Comparison of ENCODE assay signal across 18 cellular contexts in the genomic region with DNA sequence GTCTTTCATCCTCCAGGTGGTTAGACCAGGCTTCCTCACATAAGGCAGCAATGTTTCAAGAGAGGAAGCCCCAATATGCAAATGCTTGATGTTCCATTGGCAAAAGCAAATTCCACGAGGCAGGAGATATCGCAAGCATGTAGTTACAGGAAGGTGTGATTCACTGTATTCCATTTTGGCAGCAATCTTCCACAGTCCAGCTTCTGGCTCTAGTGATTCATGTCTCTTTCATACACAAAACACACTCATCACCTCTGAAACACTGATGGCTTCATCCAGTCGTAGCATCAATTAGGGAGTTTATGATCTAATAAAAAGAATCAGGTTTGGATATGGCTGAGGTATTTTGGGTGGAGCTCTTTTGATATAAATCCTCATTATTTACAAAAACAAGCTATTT.
DNase-seq lines count a peak whose midpoint lies in the region; ATAC-seq and TF ChIP-seq lines count a peak whose summit lies in the region.
"Had no signal": no experiment of that assay in that cellular context is flagged by ENCODE, and none has a peak within 500 bp of the region (broad histone marks: within the 10 kb centered on the region; RNA-seq: fewer than 3 reads in every experiment).

No MANE protein-coding gene starts in this region.

- no peak for TF ChIP-seq CTCF in BJ (IDR thresholded peaks at IDR 0.05; ENCODE audit: insufficient read depth, low read depth, low read length)
- no peak for TF ChIP-seq CTCF in Panc1 (IDR thresholded peaks at IDR 0.05)
- no peak for TF ChIP-seq CTCF in progenitor cell of endocrine pancreas (IDR thresholded peaks at IDR 0.05; ENCODE audit: unreplicated experiment)

- no peak for ATAC-seq in Panc1
- ATAC-seq: activated naive CD8-positive, alpha-beta T cell treated with anti-CD3 and anti-CD28 coated beads, Interleukin-2, amount 50 U/mL, for 24 hours; GM12878; heart right ventricle; left lobe of liver had no signal

- H3K36me3 ChIP-seq in BJ (ENCODE audit: control insufficient read depth, insufficient read depth, low read length) (no peaks in the 10 kb centered on the region), Panc1 (ENCODE audit: control insufficient read depth, insufficient read depth, low read length) (no peaks in the 10 kb centered on the region)
- H3K36me3 ChIP-seq: heart right ventricle had no signal

- CTCF ChIA-PET in BJ (lab: Yijun Ruan, JAX), result interaction anchor here (0.9 kb wide), 1 partner anchor 9 kb away, joined by 3 read pairs; no protein-coding TSS in a partner anchor
- CTCF ChIA-PET in Panc1 (lab: Charles Lee), result no interaction called here

- no peaks in the 10 kb centered on the region for H3K4me1 Mint-ChIP-seq in progenitor cell of endocrine pancreas (ENCODE audit: low read depth)
- H3K4me1 Mint-ChIP-seq: activated naive CD8-positive, alpha-beta T cell treated with anti-CD3 and anti-CD28 coated beads, Interleukin-2, amount 50 U/mL, for 24 hours; naive B cell had no signal

- H3K27me3 ChIP-seq in BJ (ENCODE audit: control insufficient read depth, insufficient read depth, low read length), result no peaks in the 10 kb centered on the region
- no peaks in the 10 kb centered on the region for H3K27me3 ChIP-seq in Panc1 (ENCODE audit: control insufficient read depth, insufficient read depth, low read length)
- H3K27me3 ChIP-seq: heart right ventricle had no signal

- in situ Hi-C loops in Panc1 (cut with HindIII; ENCODE audit: low pct_unique_long_range_greater_than_20kb, low sequenced_read_pairs), result no loop called here

- H3K27ac ChIP-seq in Panc1 (ENCODE audit: low read length), result no peak overlapping the region
- H3K27ac ChIP-seq: heart right ventricle had no signal

- intact Hi-C loops in Panc1 (cut with micrococcal nuclease; ENCODE audit: unreplicated experiment), result no loop called here

- H3K4me1 ChIP-seq in Panc1 (ENCODE audit: control insufficient read depth, insufficient read depth, low read length), result no peaks in the 10 kb centered on the region
- H3K4me1 ChIP-seq: heart right ventricle had no signal

- no peaks in the 10 kb centered on the region for H3K9me3 ChIP-seq in Panc1 (ENCODE audit: control insufficient read depth, insufficient read depth, low read depth, low read length)
- H3K9me3 ChIP-seq: heart right ventricle had no signal

- no peak overlapping the region for H3K27ac Mint-ChIP-seq in progenitor cell of endocrine pancreas
- H3K27ac Mint-ChIP-seq: activated naive CD8-positive, alpha-beta T cell treated with anti-CD3 and anti-CD28 coated beads, Interleukin-2, amount 50 U/mL, for 24 hours; naive B cell had no signal

- H3K36me3 Mint-ChIP-seq in progenitor cell of endocrine pancreas (ENCODE audit: insufficient read depth), result no peaks in the 10 kb centered on the region
- H3K36me3 Mint-ChIP-seq: naive B cell had no signal

- DNase-seq in BJ (ENCODE audit: low read depth), result peak; percentile 39
- peak; percentile 20 for DNase-seq in Panc1 (ENCODE audit: low read depth, low spot score)
- peak; percentile 60 for DNase-seq in dermis blood vessel endothelial cell
- DNase-seq in kidney glomerular epithelial cell (lab: John Stamatoyannopoulos, UW), result peak; percentile 51
- no peak for DNase-seq in activated T-cell treated with anti-CD3 and anti-CD28 coated beads, Interleukin-2, amount 50 U/mL, for 48 hours
- no peak for DNase-seq in progenitor cell of endocrine pancreas (ENCODE audit: low spot score, unreplicated experiment)
- DNase-seq in epidermal melanocyte (ENCODE audit: insufficient read length, low spot score), result no peak
- DNase-seq in stimulated activated CD8-positive, alpha-beta memory T cell treated with anti-CD3 and anti-CD28 coated beads, Interleukin-4, amount 100 ng/mL, for 48 hours, result no peak
- DNase-seq: activated CD4-positive, CD25-positive, alpha-beta regulatory T cell; activated naive CD8-positive, alpha-beta T cell treated with anti-CD3 and anti-CD28 coated beads, Interleukin-2, amount 50 U/mL, for 24 hours; C1 segment of cervical spinal cord; DMS79; heart right ventricle; naive B cell; NCI-H1105; retina had no signal

- H3K4me3 ChIP-seq in BJ (ENCODE audit: low read depth, low read length), result no peak overlapping the region
- no peak overlapping the region for H3K4me3 ChIP-seq in Panc1 (ENCODE audit: low read depth in 2 of 2, low read length in 2 of 2)
- H3K4me3 ChIP-seq: GM12878, heart right ventricle had no signal

- H3K27me3 Mint-ChIP-seq in progenitor cell of endocrine pancreas, result no peaks in the 10 kb centered on the region
- H3K27me3 Mint-ChIP-seq: activated naive CD8-positive, alpha-beta T cell treated with anti-CD3 and anti-CD28 coated beads, Interleukin-2, amount 50 U/mL, for 24 hours; naive B cell had no signal

- no peak overlapping the region for H3K4me3 Mint-ChIP-seq in progenitor cell of endocrine pancreas (ENCODE audit: low read depth)
- H3K4me3 Mint-ChIP-seq: activated naive CD8-positive, alpha-beta T cell treated with anti-CD3 and anti-CD28 coated beads, Interleukin-2, amount 50 U/mL, for 24 hours; naive B cell had no signal

- no peaks in the 10 kb centered on the region for H3K9me3 Mint-ChIP-seq in progenitor cell of endocrine pancreas (ENCODE audit: low read depth)
- H3K9me3 Mint-ChIP-seq: activated naive CD8-positive, alpha-beta T cell treated with anti-CD3 and anti-CD28 coated beads, Interleukin-2, amount 50 U/mL, for 24 hours had no signal

- POLR2A ChIA-PET in BJ (lab: Charles Lee), result no interaction called here
- POLR2A ChIA-PET in Panc1 (lab: Charles Lee), result no interaction called here

- no TSS peak for BruUV-seq in Panc1 (replicated peaks; lab: Mats Ljungman, UMichigan)

Comparison
In these comparisons a context has a peak if more than half of its experiments do, and no peak if none do; other contexts are left out.
1. DNase-seq: peak in BJ (single experiment), Panc1 (single experiment), dermis blood vessel endothelial cell (single experiment) and kidney glomerular epithelial cell (single experiment); none in activated T-cell treated with anti-CD3 and anti-CD28 coated beads, Interleukin-2, amount 50 U/mL, for 48 hours (0 of 2), progenitor cell of endocrine pancreas (single experiment), epidermal melanocyte (single experiment) and stimulated activated CD8-positive, alpha-beta memory T cell treated with anti-CD3 and anti-CD28 coated beads, Interleukin-4, amount 100 ng/mL, for 48 hours (single experiment).